8 cellular contexts compared by ENCODE assay signal in genomic region chr7:66363655-66364054, GRCh38.
"Had no signal": no experiment of that assay in that cellular context is flagged by ENCODE, and none has a peak within 500 bp of the region (broad histone marks: within the 10 kb centered on the region; RNA-seq: fewer than 3 reads in every experiment).

No MANE protein-coding gene starts in this region.

- DNase-seq: GM23248, GOT3, H7, HFFc6 had no signal

- H3K36me3 ChIP-seq: HAP-1 had no signal

- H3K4me3 ChIP-seq: GM23248, HAP-1 had no signal

- ATAC-seq: HCT116, HepG2 had no signal

- H3K4me1 ChIP-seq: HAP-1 had no signal

- H3K27ac ChIP-seq: GM23248, HL-60 had no signal

- H3K9me3 ChIP-seq: HAP-1 had no signal
